Comparison of ENCODE assay signal across 6 cellular contexts in genomic region chr14:94969766-94970165, GRCh38.
"Had no signal": no experiment of that assay in that cellular context is flagged by ENCODE, and none has a peak within 500 bp of the region (broad histone marks: within the 10 kb centered on the region; RNA-seq: fewer than 3 reads in every experiment).

No MANE protein-coding gene starts in this region.

- H3K4me3 Mint-ChIP-seq: GM23338, H9 had no signal

- H3K9me3 Mint-ChIP-seq: H9 had no signal

- H3K4me3 ChIP-seq: GM23338, K562 had no signal

- DNase-seq: H9, HCEC 1CT, IMR-90, KG1 had no signal

- H3K27ac Mint-ChIP-seq: GM23338, H9 had no signal

- ATAC-seq: GM23338, K562 had no signal

- H3K4me1 Mint-ChIP-seq: GM23338, H9 had no signal
